In genomic region chr19:40331052-40331451, GRCh38 we compare ENCODE assay signal across 26 cellular contexts. TPM values are rescaled to one million over a fixed set of nuclear protein-coding genes. Genes with fewer than 3 reads are reported as not detected.
DNase-seq lines count a peak whose midpoint lies in the region; ATAC-seq and TF ChIP-seq lines count a peak whose summit lies in the region.
"Had no signal": no experiment of that assay in that cellular context is flagged by ENCODE, and none has a peak within 500 bp of the region (broad histone marks: within the 10 kb centered on the region; RNA-seq: fewer than 3 reads in every experiment).

No MANE protein-coding gene starts in this region.

- H3K36me3 Mint-ChIP-seq in mesothelial cell of epicardium (peaks cover 44% of the 10 kb centered on the region), osteocyte (ENCODE audit: unreplicated experiment) (peaks cover 32% of the 10 kb centered on the region)
- H3K36me3 Mint-ChIP-seq: natural killer cell treated with Interleukin-12 subunit alpha and Interleukin-12 subunit beta and Interleukin-15 and Interleukin-18, amount 100 ng/mL, for 72 hours had no signal

- TF ChIP-seq CTCF in RWPE1 (conservative IDR thresholded peaks at IDR 0.05; ENCODE audit: low read depth) (no peak), epithelial cell of esophagus (IDR thresholded peaks at IDR 0.05; ENCODE audit: insufficient read depth, low read depth, low read length, missing control alignments) (no peak), mesothelial cell of epicardium (IDR thresholded peaks at IDR 0.05; ENCODE audit: unreplicated experiment) (no peak), osteocyte (IDR thresholded peaks at IDR 0.05) (no peak)

- H3K4me3 Mint-ChIP-seq in mesothelial cell of epicardium, result no peak overlapping the region
- no peak overlapping the region for H3K4me3 Mint-ChIP-seq in osteocyte (ENCODE audit: unreplicated experiment)
- H3K4me3 Mint-ChIP-seq: activated CD8-positive, alpha-beta memory T cell treated with anti-CD3 and anti-CD28 coated beads, Interleukin-2, amount 10 ng/mL, durations not matched to agents 7 days and 5 days; HFFc6; natural killer cell treated with Interleukin-12 subunit alpha and Interleukin-12 subunit beta and Interleukin-15 and Interleukin-18, amount 100 ng/mL, for 72 hours; T-cell had no signal

- no peak overlapping the region for H3K4me3 ChIP-seq in epithelial cell of esophagus (ENCODE audit: low read length)
- H3K4me3 ChIP-seq: upper lobe of left lung had no signal

- DNase-seq in ELF-1 (ENCODE audit: low read depth, low spot score), result peak; percentile 31
- peak; percentile 38 for DNase-seq in RWPE1 (ENCODE audit: low spot score)
- DNase-seq in epithelial cell of esophagus (ENCODE audit: low read depth), result peak; percentile 80
- DNase-seq in mesothelial cell of epicardium (ENCODE audit: low spot score in 2 of 2, unreplicated experiment in 2 of 2), result no peak
- DNase-seq in osteocyte (ENCODE audit: extremely low spot score, unreplicated experiment), result no peak
- DNase-seq in NCI-H345 treated with DMSO at 0.1 percent for 48 hours (lab: John Stamatoyannopoulos, UW; ENCODE audit: unreplicated experiment), result no peak
- DNase-seq: activated CD4-positive, alpha-beta T cell treated with anti-CD3 and anti-CD28 coated beads for 4 hours; activated CD8-positive, alpha-beta memory T cell treated with anti-CD3 and anti-CD28 coated beads, Interleukin-2, amount 10 ng/mL, durations not matched to agents 7 days and 5 days; activated naive CD4-positive, alpha-beta T cell treated with anti-CD3 and anti-CD28 coated beads, Interleukin-2, amount 50 U/mL, for 16 hours; aorta; Calu3; central memory CD4-positive, alpha-beta T cell; HFFc6; Karpas-422; mesendoderm; NCI-H1105 treated with DMSO at 0.1 percent for 48 hours; NCI-H2081 treated with DMSO at 0.1 percent for 48 hours; NCI-H524; stimulated activated CD8-positive, alpha-beta memory T cell treated with anti-CD3 and anti-CD28 coated beads, Interleukin-4, amount 100 ng/mL, for 48 hours had no signal

- CTCF ChIA-PET in RWPE1 (lab: Yijun Ruan, JAX), result interaction anchor here (0.6 to 0.9 kb wide), 2 partner anchors 304 to 1463 kb away, joined by 3 to 4 read pairs; no protein-coding TSS in a partner anchor

- no peak for ATAC-seq in GM18858 (IDR thresholded peaks at IDR 0.05; ENCODE audit: unreplicated experiment)
- ATAC-seq: activated CD8-positive, alpha-beta memory T cell treated with anti-CD3 and anti-CD28 coated beads, Interleukin-2, amount 10 ng/mL, durations not matched to agents 7 days and 5 days; sciatic nerve; T-cell had no signal

- POLR2A ChIA-PET in RWPE1 (lab: Yijun Ruan, JAX; ENCODE audit: low non-redundant PET), result no interaction called here

- H3K27me3 Mint-ChIP-seq in mesothelial cell of epicardium (ENCODE audit: low read depth), result no peaks in the 10 kb centered on the region
- no peaks in the 10 kb centered on the region for H3K27me3 Mint-ChIP-seq in osteocyte (ENCODE audit: unreplicated experiment)
- H3K27me3 Mint-ChIP-seq: activated CD8-positive, alpha-beta memory T cell treated with anti-CD3 and anti-CD28 coated beads, Interleukin-2, amount 10 ng/mL, durations not matched to agents 7 days and 5 days; natural killer cell treated with Interleukin-12 subunit alpha and Interleukin-12 subunit beta and Interleukin-15 and Interleukin-18, amount 100 ng/mL, for 72 hours; T-cell had no signal

- H3K9me3 Mint-ChIP-seq in mesothelial cell of epicardium, result no peaks in the 10 kb centered on the region
- H3K9me3 Mint-ChIP-seq in osteocyte (ENCODE audit: unreplicated experiment), result no peaks in the 10 kb centered on the region
- H3K9me3 Mint-ChIP-seq: HFFc6; natural killer cell treated with Interleukin-12 subunit alpha and Interleukin-12 subunit beta and Interleukin-15 and Interleukin-18, amount 100 ng/mL, for 72 hours; T-cell had no signal

- peak overlapping the region; percentile 64 for H3K27ac ChIP-seq in RWPE1
- H3K27ac ChIP-seq: C4-2B had no signal

- H3K27ac Mint-ChIP-seq in mesothelial cell of epicardium (peak overlapping the region; percentile 56), osteocyte (ENCODE audit: unreplicated experiment) (no peak overlapping the region)
- H3K27ac Mint-ChIP-seq: activated CD8-positive, alpha-beta memory T cell treated with anti-CD3 and anti-CD28 coated beads, Interleukin-2, amount 10 ng/mL, durations not matched to agents 7 days and 5 days; HFFc6; natural killer cell treated with Interleukin-12 subunit alpha and Interleukin-12 subunit beta and Interleukin-15 and Interleukin-18, amount 100 ng/mL, for 72 hours; T-cell had no signal

- H3K4me1 Mint-ChIP-seq in mesothelial cell of epicardium (peaks cover 11% of the 10 kb centered on the region), osteocyte (ENCODE audit: unreplicated experiment) (no peaks in the 10 kb centered on the region)
- H3K4me1 Mint-ChIP-seq: activated CD8-positive, alpha-beta memory T cell treated with anti-CD3 and anti-CD28 coated beads, Interleukin-2, amount 10 ng/mL, durations not matched to agents 7 days and 5 days; T-cell had no signal

RNA-seq across cellular contexts. Expression of gene C19orf47, which starts 17.1 kb away (rescaled TPM):
- total RNA-seq in mesothelial cell of epicardium, result 15.3 to 17.8 TPM (median 16.3 TPM) in 3 replicates
- total RNA-seq in osteocyte, result 13.1 and 16.6 TPM in 2 replicates

RNA-seq across cellular contexts. Expression of gene PLD3, which starts 17.4 kb away (rescaled TPM):
- total RNA-seq in mesothelial cell of epicardium (369 to 379 TPM (median 376 TPM) in 3 replicates), osteocyte (499 and 511 TPM in 2 replicates)

RNA-seq across cellular contexts. Expression of gene AKT2, which starts 45.9 kb away (rescaled TPM):
- total RNA-seq in mesothelial cell of epicardium (192 to 200 TPM (median 194 TPM) in 3 replicates), osteocyte (152 and 156 TPM in 2 replicates)

RNA-seq across cellular contexts. Expression of gene HIPK4, which starts 58.9 kb away (rescaled TPM):
- 0.20 to 0.32 TPM (median 0.31 TPM) in 3 replicates for total RNA-seq in mesothelial cell of epicardium
- total RNA-seq in osteocyte, result 0.21 and 0.29 TPM in 2 replicates
- total RNA-seq: activated CD8-positive, alpha-beta memory T cell treated with anti-CD3 and anti-CD28 coated beads, Interleukin-2, amount 10 ng/mL, durations not matched to agents 7 days and 5 days; kidney epithelial cell; natural killer cell treated with Interleukin-12 subunit alpha and Interleukin-12 subunit beta and Interleukin-15 and Interleukin-18, amount 100 ng/mL, for 72 hours had no signal

Comparison
In these comparisons a context has a peak if more than half of its experiments do, and no peak if none do; other contexts are left out.
1. DNase-seq: peak in ELF-1 (single experiment), RWPE1 (single experiment) and epithelial cell of esophagus (single experiment); none in mesothelial cell of epicardium (0 of 2), osteocyte (single experiment) and NCI-H345 treated with DMSO at 0.1 percent for 48 hours (single experiment).